ENCODE assay signal across 37 cellular contexts in the genomic region with DNA sequence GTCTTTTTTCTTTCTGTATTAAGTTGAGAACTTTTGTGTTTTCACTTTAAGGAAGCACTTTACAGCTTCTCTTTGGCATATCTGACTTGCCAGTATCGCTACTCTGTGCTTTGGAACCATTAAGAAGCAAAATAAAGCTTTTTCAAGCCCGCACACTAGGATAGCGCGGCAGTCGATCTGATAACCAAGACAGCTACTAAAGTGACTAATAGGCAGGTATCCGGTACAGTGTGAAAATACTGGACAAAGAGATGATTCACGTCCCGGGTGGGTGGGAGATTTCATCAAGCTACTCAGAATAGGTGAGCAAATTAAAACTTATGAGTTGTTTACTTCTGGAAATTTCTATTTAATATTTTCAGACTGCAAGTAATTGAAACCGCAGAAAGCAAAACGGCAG. TPM values are rescaled to one million over a fixed set of nuclear protein-coding genes. Genes with fewer than 3 reads are reported as not detected.
DNase-seq lines count a peak whose midpoint lies in the region; ATAC-seq and TF ChIP-seq lines count a peak whose summit lies in the region.
"Had no signal": no experiment of that assay in that cellular context is flagged by ENCODE, and none has a peak within 500 bp of the region (broad histone marks: within the 10 kb centered on the region; RNA-seq: fewer than 3 reads in every experiment).

No MANE protein-coding gene starts in this region.

- no peaks in the 10 kb centered on the region for H3K36me3 Mint-ChIP-seq in osteocyte (ENCODE audit: unreplicated experiment)
- H3K36me3 Mint-ChIP-seq in activated naive CD4-positive, alpha-beta T cell treated with anti-CD3 and anti-CD28 coated beads, Interleukin-2, amount 50 U/mL, for 72 hours = no peaks in the 10 kb centered on the region
- H3K36me3 Mint-ChIP-seq: CD14-positive monocyte; CD4-positive, alpha-beta memory T cell; CD4-positive, CD25-positive, alpha-beta regulatory T cell; CD8-positive, alpha-beta memory T cell; CD8-positive, alpha-beta T cell had no signal

- H3K27ac ChIP-seq in right atrium auricular region = no peak overlapping the region
- H3K27ac ChIP-seq in esophagus muscularis mucosa (replicated peaks in 1 of 4) = no peak overlapping the region
- H3K27ac ChIP-seq: 22Rv1; A549; BLaER1; BLaER1 treated with 17β-estradiol and CSF1 and Interleukin-3, amounts not matched to agents 10 nM and 100 nM; C4-2B had no signal

- no peak for TF ChIP-seq POLR2A in esophagus muscularis mucosa (IDR thresholded peaks at IDR 0.05; ENCODE audit: low read depth)

- DNase-seq in right atrium auricular region (ENCODE audit: low spot score) (peak; percentile 30), Right ventricle myocardium inferior (ENCODE audit: missing footprints) (no peak), ecto neural progenitor cell (ENCODE audit: low spot score) (peak; percentile 13), esophagus muscularis mucosa (ENCODE audit: extremely low spot score) (peak; percentile 42), osteocyte (ENCODE audit: extremely low spot score, unreplicated experiment) (peak; percentile 42), DMS114 treated with DMSO at 0.1 percent for 48 hours (lab: John Stamatoyannopoulos, UW; ENCODE audit: unreplicated experiment) (no peak)
- DNase-seq in activated naive CD4-positive, alpha-beta T cell treated with anti-CD3 and anti-CD28 coated beads, Interleukin-2, amount 50 U/mL, for 72 hours (ENCODE audit: low spot score in 2 of 2) = no peak
- DNase-seq: 8988T; ACHN; AML-193; BE2C; C1 segment of cervical spinal cord; Caco-2; Calu3; CD4-positive, alpha-beta memory T cell; CD4-positive, alpha-beta T cell; CD4-positive, CD25-positive, alpha-beta regulatory T cell; CD8-positive, alpha-beta memory T cell; CD8-positive, alpha-beta T cell; COR-L47; DMS 273 treated with DMSO at 0.1 percent for 48 hours; DMS153; DMS53; DMS79; DMS79 treated with DMSO at 0.1 percent for 48 hours; DND-41; EL had no signal

- no peaks in the 10 kb centered on the region for H3K27me3 Mint-ChIP-seq in osteocyte (ENCODE audit: unreplicated experiment)
- H3K27me3 Mint-ChIP-seq: B cell; CD4-positive, alpha-beta T cell; CD4-positive, CD25-positive, alpha-beta regulatory T cell; CD8-positive, alpha-beta memory T cell had no signal

- no peak overlapping the region for H3K27ac Mint-ChIP-seq in osteocyte (ENCODE audit: unreplicated experiment)
- H3K27ac Mint-ChIP-seq in activated naive CD4-positive, alpha-beta T cell treated with anti-CD3 and anti-CD28 coated beads, Interleukin-2, amount 50 U/mL, for 72 hours = no peak overlapping the region
- H3K27ac Mint-ChIP-seq: B cell; CD4-positive, alpha-beta memory T cell; CD4-positive, alpha-beta T cell; CD4-positive, CD25-positive, alpha-beta regulatory T cell; CD8-positive, alpha-beta memory T cell; CD8-positive, alpha-beta T cell had no signal

- H3K4me3 Mint-ChIP-seq in osteocyte (ENCODE audit: unreplicated experiment) = no peak overlapping the region
- H3K4me3 Mint-ChIP-seq: B cell; CD14-positive monocyte; CD4-positive, alpha-beta memory T cell; CD4-positive, alpha-beta T cell; CD4-positive, CD25-positive, alpha-beta regulatory T cell; CD8-positive, alpha-beta memory T cell; CD8-positive, alpha-beta T cell had no signal

- H3K9me3 Mint-ChIP-seq in osteocyte (ENCODE audit: unreplicated experiment) = no peaks in the 10 kb centered on the region
- peaks cover 0 to 8% of the 10 kb centered on the region in 2 donors for H3K9me3 Mint-ChIP-seq in activated naive CD4-positive, alpha-beta T cell treated with anti-CD3 and anti-CD28 coated beads, Interleukin-2, amount 50 U/mL, for 72 hours
- H3K9me3 Mint-ChIP-seq: CD4-positive, alpha-beta T cell; CD8-positive, alpha-beta T cell had no signal

- whole genome bisulfite sequencing in esophagus muscularis mucosa = 90% methylated on average over 10 of the region's 10 CpGs

- no peaks in the 10 kb centered on the region for H3K9me3 ChIP-seq in right atrium auricular region
- H3K9me3 ChIP-seq in esophagus muscularis mucosa = no peaks in the 10 kb centered on the region
- H3K9me3 ChIP-seq: A549; BE2C; BLaER1; BLaER1 treated with 17β-estradiol and CSF1 and Interleukin-3, amounts not matched to agents 10 nM and 100 nM; Caco-2 had no signal

- intact Hi-C loops in Right ventricle myocardium inferior (cut with DNase I) = no loop called here
- intact Hi-C loops in esophagus muscularis mucosa (cut with DNase I) = no loop called here

- TF ChIP-seq CTCF in right atrium auricular region (IDR thresholded peaks at IDR 0.05) = no peak
- no peak for TF ChIP-seq CTCF in esophagus muscularis mucosa (IDR thresholded peaks at IDR 0.05)
- no peak for TF ChIP-seq CTCF in osteocyte (IDR thresholded peaks at IDR 0.05)

- no peaks in the 10 kb centered on the region for H3K4me1 ChIP-seq in right atrium auricular region
- H3K4me1 ChIP-seq in esophagus muscularis mucosa = no peaks in the 10 kb centered on the region
- H3K4me1 ChIP-seq: A549; BE2C; BLaER1; BLaER1 treated with 17β-estradiol and CSF1 and Interleukin-3, amounts not matched to agents 10 nM and 100 nM; Caco-2 had no signal

- H3K36me3 ChIP-seq in right atrium auricular region = no peaks in the 10 kb centered on the region
- H3K36me3 ChIP-seq in esophagus muscularis mucosa = no peaks in the 10 kb centered on the region
- H3K36me3 ChIP-seq: BE2C; BLaER1; BLaER1 treated with 17β-estradiol and CSF1 and Interleukin-3, amounts not matched to agents 10 nM and 100 nM had no signal

- no peaks in the 10 kb centered on the region for H3K4me1 Mint-ChIP-seq in osteocyte (ENCODE audit: unreplicated experiment)
- H3K4me1 Mint-ChIP-seq: B cell; CD14-positive monocyte; CD4-positive, alpha-beta memory T cell; CD4-positive, CD25-positive, alpha-beta regulatory T cell; CD8-positive, alpha-beta memory T cell had no signal

- ATAC-seq in Right ventricle myocardium inferior (no peak), HG02852 (IDR thresholded peaks at IDR 0.05; ENCODE audit: unreplicated experiment) (no peak)
- no peak for ATAC-seq in activated naive CD4-positive, alpha-beta T cell treated with anti-CD3 and anti-CD28 coated beads, Interleukin-2, amount 50 U/mL, for 72 hours
- ATAC-seq: A549; CD8-positive, alpha-beta T cell had no signal

- H3K27me3 ChIP-seq in right atrium auricular region = no peaks in the 10 kb centered on the region
- H3K27me3 ChIP-seq in esophagus muscularis mucosa = peaks cover 0 to 5% (median 0%) of the 10 kb centered on the region in 4 donors
- H3K27me3 ChIP-seq: BE2C; BLaER1; BLaER1 treated with 17β-estradiol and CSF1 and Interleukin-3, amounts not matched to agents 10 nM and 100 nM had no signal

- no peak overlapping the region for H3K4me3 ChIP-seq in right atrium auricular region
- H3K4me3 ChIP-seq in esophagus muscularis mucosa = no peak overlapping the region
- H3K4me3 ChIP-seq: A549; BLaER1; BLaER1 treated with 17β-estradiol and CSF1 and Interleukin-3, amounts not matched to agents 10 nM and 100 nM had no signal

- TF ChIP-seq EP300 in esophagus muscularis mucosa (IDR thresholded peaks at IDR 0.05) = no peak

RNA-seq across cellular contexts. Expression of gene SHISA6, which starts 53.8 kb away (rescaled TPM):
- total RNA-seq in right atrium auricular region = under 1 TPM in 1 of 2 donors, not detected in 1; 0.07 TPM
- total RNA-seq in Right ventricle myocardium inferior = 0.46 TPM
- 1 to 10 TPM in 3 of 4 donors, under 1 TPM in 1; 0.83 to 1.7 (median 1.4) TPM for total RNA-seq in esophagus muscularis mucosa
- total RNA-seq in osteocyte = 0.05 TPM in 1 of 2 replicates, not detected in the other
- total RNA-seq in activated naive CD4-positive, alpha-beta T cell treated with anti-CD3 and anti-CD28 coated beads, Interleukin-2, amount 50 U/mL, for 72 hours = not detected
- total RNA-seq: A172; B cell; Calu3; CD4-positive, alpha-beta memory T cell; CD4-positive, alpha-beta T cell; CD4-positive, CD25-positive, alpha-beta regulatory T cell; CD8-positive, alpha-beta memory T cell; CD8-positive, alpha-beta T cell; Daoy had no signal

Comparison
In these comparisons a context has a peak if more than half of its experiments do, and no peak if none do; other contexts are left out.
1. DNase-seq: peak in right atrium auricular region (single experiment), ecto neural progenitor cell (single experiment), esophagus muscularis mucosa (single experiment) and osteocyte (single experiment); none in Right ventricle myocardium inferior (single experiment), DMS114 treated with DMSO at 0.1 percent for 48 hours (single experiment) and activated naive CD4-positive, alpha-beta T cell treated with anti-CD3 and anti-CD28 coated beads, Interleukin-2, amount 50 U/mL, for 72 hours (0 of 2).